In genomic region chr2:235268535-235268934, GRCh38 we compare ENCODE assay signal across 16 cellular contexts.
DNase-seq lines count a peak whose midpoint lies in the region; ATAC-seq and TF ChIP-seq lines count a peak whose summit lies in the region.
"Had no signal": no experiment of that assay in that cellular context is flagged by ENCODE, and none has a peak within 500 bp of the region (broad histone marks: within the 10 kb centered on the region; RNA-seq: fewer than 3 reads in every experiment).

No MANE protein-coding gene starts in this region.

- no peak overlapping the region for H3K4me3 ChIP-seq in sigmoid colon

- no peak for ATAC-seq in CD4-positive, alpha-beta T cell (ENCODE audit: poor library complexity)
- ATAC-seq in GM21528 (IDR thresholded peaks at IDR 0.05; ENCODE audit: low FRiP score, unreplicated experiment) (no peak), HG03159 (IDR thresholded peaks at IDR 0.05; ENCODE audit: unreplicated experiment) (no peak)
- ATAC-seq: HCT116, WTC11 had no signal

- no peak for TF ChIP-seq CTCF in endothelial cell (IDR thresholded peaks at IDR 0.05; ENCODE audit: unreplicated experiment)
- TF ChIP-seq CTCF in nephron (IDR thresholded peaks at IDR 0.05; ENCODE audit: unreplicated experiment in 3 of 3) = no peak
- TF ChIP-seq CTCF in CD4-positive, alpha-beta T cell (IDR thresholded peaks at IDR 0.05) = no peak
- no peak for TF ChIP-seq CTCF in sigmoid colon (IDR thresholded peaks at IDR 0.05)

- no peaks in the 10 kb centered on the region for H3K36me3 ChIP-seq in sigmoid colon

- TF ChIP-seq POLR2A in sigmoid colon (IDR thresholded peaks at IDR 0.05) = no peak

- DNase-seq in AG08396 (ENCODE audit: low spot score) = peak; percentile 31
- no peak for DNase-seq in endothelial cell (ENCODE audit: low spot score)
- DNase-seq in CD4-positive, alpha-beta T cell = no peak
- no peak for DNase-seq in sigmoid colon
- DNase-seq: activated naive CD4-positive, alpha-beta T cell treated with anti-CD3 and anti-CD28 coated beads, Interleukin-2, amount 50 U/mL, for 16 hours; GF-D8; NCI-H2107; stimulated activated CD4-positive, alpha-beta T cell treated with anti-CD3 and anti-CD28 coated beads, Interleukin-4, amount 100 ng/mL, for 1 hour had no signal

- H3K4me1 Mint-ChIP-seq in endothelial cell (ENCODE audit: unreplicated experiment) (peaks cover 58% of the 10 kb centered on the region), nephron (peaks cover 41% of the 10 kb centered on the region)
- H3K4me1 Mint-ChIP-seq in CD4-positive, alpha-beta T cell (ENCODE audit: low read depth) = no peaks in the 10 kb centered on the region

- no peak overlapping the region for H3K4me3 Mint-ChIP-seq in endothelial cell (ENCODE audit: unreplicated experiment)
- peak overlapping the region in 1 of 3 experiments; percentile 10 for H3K4me3 Mint-ChIP-seq in nephron
- H3K4me3 Mint-ChIP-seq in CD4-positive, alpha-beta T cell = no peak overlapping the region
- H3K4me3 Mint-ChIP-seq: central memory CD8-positive, alpha-beta T cell; WTC11 had no signal

- TF ChIP-seq RAD21 in Ishikawa (IDR thresholded peaks at IDR 0.05; ENCODE audit: low read depth) = no peak

- no peaks in the 10 kb centered on the region for H3K4me1 ChIP-seq in sigmoid colon

- TF ChIP-seq EP300 in Ishikawa (IDR thresholded peaks at IDR 0.05; ENCODE audit: borderline replicate concordance) = no peak
- no peak for TF ChIP-seq EP300 in sigmoid colon (IDR thresholded peaks at IDR 0.05)

- intact Hi-C loops in CD4-positive, alpha-beta T cell (cut with DNase I, micrococcal nuclease) = no loop called here
- intact Hi-C loops in sigmoid colon (cut with DNase I) = no loop called here

- WGBS in sigmoid colon, 2 donors = 35 to 58% methylated on average over 7 of the region's 7 CpGs

- no peaks in the 10 kb centered on the region for H3K36me3 Mint-ChIP-seq in endothelial cell (ENCODE audit: low read depth, unreplicated experiment)
- H3K36me3 Mint-ChIP-seq in nephron (ENCODE audit: low read depth) = no peaks in the 10 kb centered on the region
- H3K36me3 Mint-ChIP-seq in CD4-positive, alpha-beta T cell (ENCODE audit: low read depth) = no peaks in the 10 kb centered on the region
- H3K36me3 Mint-ChIP-seq: WTC11 had no signal

- no peak overlapping the region for H3K27ac ChIP-seq in CD4-positive, alpha-beta T cell (ENCODE audit: low read depth, low read length)
- no peak overlapping the region for H3K27ac ChIP-seq in sigmoid colon
- H3K27ac ChIP-seq: HL-60 had no signal

- H3K27me3 Mint-ChIP-seq in endothelial cell (ENCODE audit: unreplicated experiment) (peaks cover 3% of the 10 kb centered on the region), nephron (ENCODE audit: low read depth) (peaks cover 7% of the 10 kb centered on the region)
- H3K27me3 Mint-ChIP-seq in CD4-positive, alpha-beta T cell = peaks cover 74% of the 10 kb centered on the region

- CTCF ChIA-PET in CD4-positive, alpha-beta T cell (lab: Charles Lee) = no interaction called here

- H3K9me3 Mint-ChIP-seq in endothelial cell (ENCODE audit: unreplicated experiment) (no peaks in the 10 kb centered on the region), nephron (peaks cover 3% of the 10 kb centered on the region)
- no peaks in the 10 kb centered on the region for H3K9me3 Mint-ChIP-seq in CD4-positive, alpha-beta T cell
- H3K9me3 Mint-ChIP-seq: central memory CD8-positive, alpha-beta T cell; WTC11 had no signal

- H3K9me3 ChIP-seq in CD4-positive, alpha-beta T cell (ENCODE audit: control insufficient read depth, low read length) = no peaks in the 10 kb centered on the region
- no peaks in the 10 kb centered on the region for H3K9me3 ChIP-seq in sigmoid colon

- POLR2A ChIA-PET in CD4-positive, alpha-beta T cell (lab: Charles Lee) = no interaction called here

- H3K27me3 ChIP-seq in CD4-positive, alpha-beta T cell (ENCODE audit: control insufficient read depth, insufficient read depth, low read length) = peaks cover 26% of the 10 kb centered on the region
- H3K27me3 ChIP-seq in sigmoid colon = no peaks in the 10 kb centered on the region

- H3K27ac Mint-ChIP-seq in endothelial cell (ENCODE audit: unreplicated experiment) (peak overlapping the region; percentile 91), nephron (peak overlapping the region; percentile 77 to 80 (median 78))
- H3K27ac Mint-ChIP-seq in CD4-positive, alpha-beta T cell = no peak overlapping the region
- H3K27ac Mint-ChIP-seq: WTC11 had no signal

TF ChIP-seq in Ishikawa, 13 proteins besides CTCF, POLR2A, EP300 and RAD21:
- TF ChIP-seq TAF1 (IDR thresholded peaks at IDR 0.05; ENCODE audit: low read depth) (no peak), EGR1 (IDR thresholded peaks at IDR 0.05) (no peak), TEAD4 (IDR thresholded peaks at IDR 0.05) (peak; percentile 80)
